In the genomic region with DNA sequence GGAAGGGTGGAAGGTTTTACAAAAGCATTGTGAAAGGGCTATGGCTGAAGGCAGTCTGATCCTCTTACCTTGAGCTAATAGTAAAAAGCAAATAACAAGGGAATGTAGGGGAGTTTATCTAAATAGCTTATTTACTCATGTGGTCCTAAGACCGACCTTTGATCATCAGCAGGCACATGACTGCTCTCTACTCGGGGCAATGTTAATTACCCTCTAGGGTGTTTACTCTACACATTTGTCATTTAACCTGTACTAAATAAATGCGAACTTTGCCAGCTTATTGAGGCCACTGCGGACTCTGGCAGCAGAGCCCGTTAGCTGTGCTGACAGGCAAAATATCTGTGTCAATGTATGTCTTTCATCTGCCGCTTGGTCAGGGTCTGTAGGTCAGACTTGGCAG, we compare ENCODE assay signal across 1 cellular context.
TF ChIP-seq lines count a peak whose summit lies in the region.

No MANE protein-coding gene starts in this region.

TF ChIP-seq in HepG2, 621 proteins besides CTCF, POLR2A, EP300 and RAD21 (continued from another document and continues in another):
- TF ChIP-seq, protein P1, sequence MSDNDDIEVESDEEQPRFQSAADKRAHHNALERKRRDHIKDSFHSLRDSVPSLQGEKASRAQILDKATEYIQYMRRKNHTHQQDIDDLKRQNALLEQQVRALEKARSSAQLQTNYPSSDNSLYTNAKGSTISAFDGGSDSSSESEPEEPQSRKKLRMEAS (IDR thresholded peaks at IDR 0.05): no peak
- TF ChIP-seq SATB2 (CRISPR knock-in tag; IDR thresholded peaks at IDR 0.05) (no peak), TCF7 (IDR thresholded peaks at IDR 0.05; ENCODE audit: low read depth) (peak; percentile 53; the same call in 1 of the 2 replicates), HOXA5 (CRISPR knock-in tag; IDR thresholded peaks at IDR 0.05) (no peak), ZKSCAN8 (CRISPR knock-in tag; IDR thresholded peaks at IDR 0.05; ENCODE audit: borderline replicate concordance) (no peak), PITX1 (CRISPR knock-in tag; IDR thresholded peaks at IDR 0.05) (no peak), ZNF546 (CRISPR knock-in tag; conservative IDR thresholded peaks at IDR 0.05) (no peak), SRSF9 (IDR thresholded peaks at IDR 0.05; ENCODE audit: borderline replicate concordance, insufficient read depth, low read depth, low read length, poor library complexity, severe bottlenecking) (no peak), ISL2 (CRISPR knock-in tag; IDR thresholded peaks at IDR 0.05) (peak; percentile 62; the same call in 1 of the 2 replicates), ZNF367 (CRISPR knock-in tag; IDR thresholded peaks at IDR 0.05; ENCODE audit: borderline replicate concordance) (no peak), TFE3 (CRISPR knock-in tag; IDR thresholded peaks at IDR 0.05) (peak; percentile 78; the same call in 1 of the 2 replicates), ZNF570 (CRISPR knock-in tag; IDR thresholded peaks at IDR 0.05; ENCODE audit: borderline replicate concordance) (no peak), NCOA5 (CRISPR knock-in tag; IDR thresholded peaks at IDR 0.05) (no peak), ZSCAN20 (CRISPR knock-in tag; IDR thresholded peaks at IDR 0.05; ENCODE audit: borderline replicate concordance) (no peak), SYNCRIP (IDR thresholded peaks at IDR 0.05; ENCODE audit: insufficient read depth, low read depth, low read length) (no peak), ZNF563 (CRISPR knock-in tag; IDR thresholded peaks at IDR 0.05) (no peak), BCL6 (CRISPR knock-in tag; IDR thresholded peaks at IDR 0.05) (0 out of 2 replicates have a peak, but pooled peaks have one; percentile 10), TOPORS (CRISPR knock-in tag; IDR thresholded peaks at IDR 0.05) (no peak), PPARG (CRISPR knock-in tag; conservative IDR thresholded peaks at IDR 0.05) (no peak), ZNF781 (CRISPR knock-in tag; IDR thresholded peaks at IDR 0.05; ENCODE audit: borderline replicate concordance, not compliant biosample characterization) (no peak), SMARCC2 (IDR thresholded peaks at IDR 0.05) (no peak), ZNF33A (CRISPR knock-in tag; IDR thresholded peaks at IDR 0.05; ENCODE audit: borderline replicate concordance) (no peak), ZNF704 (CRISPR knock-in tag; IDR thresholded peaks at IDR 0.05; ENCODE audit: borderline replicate concordance) (no peak), PHF20 (CRISPR knock-in tag; IDR thresholded peaks at IDR 0.05) (no peak), ZNF501 (CRISPR knock-in tag; IDR thresholded peaks at IDR 0.05) (no peak), MLX (CRISPR knock-in tag; IDR thresholded peaks at IDR 0.05) (no peak), MEF2D (CRISPR knock-in tag; IDR thresholded peaks at IDR 0.05) (no peak), KAT8 (CRISPR knock-in tag; IDR thresholded peaks at IDR 0.05) (no peak), NCOA2 (CRISPR knock-in tag; IDR thresholded peaks at IDR 0.05) (peak; percentile 46; the same call in 1 of the 2 replicates), ZMAT3 (CRISPR knock-in tag; conservative IDR thresholded peaks at IDR 0.05) (no peak), DNMT1 (CRISPR knock-in tag; IDR thresholded peaks at IDR 0.05) (no peak), ZNF230 (CRISPR knock-in tag; IDR thresholded peaks at IDR 0.05) (no peak), ZNF614 (CRISPR knock-in tag; IDR thresholded peaks at IDR 0.05; ENCODE audit: borderline replicate concordance) (no peak), RFX5 (IDR thresholded peaks at IDR 0.05; ENCODE audit: low read depth, low read length) (no peak), ZNF253 (CRISPR knock-in tag; IDR thresholded peaks at IDR 0.05; ENCODE audit: borderline replicate concordance) (peak; percentile 81; the same call in 1 of the 2 replicates), EZH2 (conservative IDR thresholded peaks at IDR 0.05; ENCODE audit: low read depth, low read length) (no peak), ZSCAN22 (CRISPR knock-in tag; IDR thresholded peaks at IDR 0.05) (no peak), CBFB (CRISPR knock-in tag; IDR thresholded peaks at IDR 0.05) (no peak), SETDB1 (CRISPR knock-in tag; IDR thresholded peaks at IDR 0.05; ENCODE audit: borderline replicate concordance) (peak; percentile 80; the same call in 1 of the 2 replicates), NR2F6 (IDR thresholded peaks at IDR 0.05) (peak; percentile 34), NR2F6 (CRISPR knock-in tag; IDR thresholded peaks at IDR 0.05) (no peak), ZNF337 (CRISPR knock-in tag; IDR thresholded peaks at IDR 0.05; ENCODE audit: borderline replicate concordance, low read depth) (no peak)
- TF ChIP-seq, protein P2, sequence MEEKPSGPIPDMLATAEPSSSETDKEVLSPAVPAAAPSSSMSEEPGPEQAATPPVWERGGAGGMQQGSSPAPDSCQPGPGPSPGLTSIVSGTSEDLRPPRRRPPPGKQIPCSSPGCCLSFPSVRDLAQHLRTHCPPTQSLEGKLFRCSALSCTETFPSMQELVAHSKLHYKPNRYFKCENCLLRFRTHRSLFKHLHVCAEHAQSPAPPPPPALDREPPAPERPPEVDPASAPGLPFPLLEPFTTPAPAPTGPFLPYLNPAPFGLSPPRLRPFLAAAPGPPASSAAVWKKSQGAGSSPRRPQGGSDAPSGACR (CRISPR knock-in tag; IDR thresholded peaks at IDR 0.05): no peak
- TF ChIP-seq, protein P3, sequence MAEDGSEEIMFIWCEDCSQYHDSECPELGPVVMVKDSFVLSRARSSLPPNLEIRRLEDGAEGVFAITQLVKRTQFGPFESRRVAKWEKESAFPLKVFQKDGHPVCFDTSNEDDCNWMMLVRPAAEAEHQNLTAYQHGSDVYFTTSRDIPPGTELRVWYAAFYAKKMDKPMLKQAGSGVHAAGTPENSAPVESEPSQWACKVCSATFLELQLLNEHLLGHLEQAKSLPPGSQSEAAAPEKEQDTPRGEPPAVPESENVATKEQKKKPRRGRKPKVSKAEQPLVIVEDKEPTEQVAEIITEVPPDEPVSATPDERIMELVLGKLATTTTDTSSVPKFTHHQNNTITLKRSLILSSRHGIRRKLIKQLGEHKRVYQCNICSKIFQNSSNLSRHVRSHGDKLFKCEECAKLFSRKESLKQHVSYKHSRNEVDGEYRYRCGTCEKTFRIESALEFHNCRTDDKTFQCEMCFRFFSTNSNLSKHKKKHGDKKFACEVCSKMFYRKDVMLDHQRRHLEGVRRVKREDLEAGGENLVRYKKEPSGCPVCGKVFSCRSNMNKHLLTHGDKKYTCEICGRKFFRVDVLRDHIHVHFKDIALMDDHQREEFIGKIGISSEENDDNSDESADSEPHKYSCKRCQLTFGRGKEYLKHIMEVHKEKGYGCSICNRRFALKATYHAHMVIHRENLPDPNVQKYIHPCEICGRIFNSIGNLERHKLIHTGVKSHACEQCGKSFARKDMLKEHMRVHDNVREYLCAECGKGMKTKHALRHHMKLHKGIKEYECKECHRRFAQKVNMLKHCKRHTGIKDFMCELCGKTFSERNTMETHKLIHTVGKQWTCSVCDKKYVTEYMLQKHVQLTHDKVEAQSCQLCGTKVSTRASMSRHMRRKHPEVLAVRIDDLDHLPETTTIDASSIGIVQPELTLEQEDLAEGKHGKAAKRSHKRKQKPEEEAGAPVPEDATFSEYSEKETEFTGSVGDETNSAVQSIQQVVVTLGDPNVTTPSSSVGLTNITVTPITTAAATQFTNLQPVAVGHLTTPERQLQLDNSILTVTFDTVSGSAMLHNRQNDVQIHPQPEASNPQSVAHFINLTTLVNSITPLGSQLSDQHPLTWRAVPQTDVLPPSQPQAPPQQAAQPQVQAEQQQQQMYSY (CRISPR knock-in tag; IDR thresholded peaks at IDR 0.05): no peak
- TF ChIP-seq, protein P4, sequence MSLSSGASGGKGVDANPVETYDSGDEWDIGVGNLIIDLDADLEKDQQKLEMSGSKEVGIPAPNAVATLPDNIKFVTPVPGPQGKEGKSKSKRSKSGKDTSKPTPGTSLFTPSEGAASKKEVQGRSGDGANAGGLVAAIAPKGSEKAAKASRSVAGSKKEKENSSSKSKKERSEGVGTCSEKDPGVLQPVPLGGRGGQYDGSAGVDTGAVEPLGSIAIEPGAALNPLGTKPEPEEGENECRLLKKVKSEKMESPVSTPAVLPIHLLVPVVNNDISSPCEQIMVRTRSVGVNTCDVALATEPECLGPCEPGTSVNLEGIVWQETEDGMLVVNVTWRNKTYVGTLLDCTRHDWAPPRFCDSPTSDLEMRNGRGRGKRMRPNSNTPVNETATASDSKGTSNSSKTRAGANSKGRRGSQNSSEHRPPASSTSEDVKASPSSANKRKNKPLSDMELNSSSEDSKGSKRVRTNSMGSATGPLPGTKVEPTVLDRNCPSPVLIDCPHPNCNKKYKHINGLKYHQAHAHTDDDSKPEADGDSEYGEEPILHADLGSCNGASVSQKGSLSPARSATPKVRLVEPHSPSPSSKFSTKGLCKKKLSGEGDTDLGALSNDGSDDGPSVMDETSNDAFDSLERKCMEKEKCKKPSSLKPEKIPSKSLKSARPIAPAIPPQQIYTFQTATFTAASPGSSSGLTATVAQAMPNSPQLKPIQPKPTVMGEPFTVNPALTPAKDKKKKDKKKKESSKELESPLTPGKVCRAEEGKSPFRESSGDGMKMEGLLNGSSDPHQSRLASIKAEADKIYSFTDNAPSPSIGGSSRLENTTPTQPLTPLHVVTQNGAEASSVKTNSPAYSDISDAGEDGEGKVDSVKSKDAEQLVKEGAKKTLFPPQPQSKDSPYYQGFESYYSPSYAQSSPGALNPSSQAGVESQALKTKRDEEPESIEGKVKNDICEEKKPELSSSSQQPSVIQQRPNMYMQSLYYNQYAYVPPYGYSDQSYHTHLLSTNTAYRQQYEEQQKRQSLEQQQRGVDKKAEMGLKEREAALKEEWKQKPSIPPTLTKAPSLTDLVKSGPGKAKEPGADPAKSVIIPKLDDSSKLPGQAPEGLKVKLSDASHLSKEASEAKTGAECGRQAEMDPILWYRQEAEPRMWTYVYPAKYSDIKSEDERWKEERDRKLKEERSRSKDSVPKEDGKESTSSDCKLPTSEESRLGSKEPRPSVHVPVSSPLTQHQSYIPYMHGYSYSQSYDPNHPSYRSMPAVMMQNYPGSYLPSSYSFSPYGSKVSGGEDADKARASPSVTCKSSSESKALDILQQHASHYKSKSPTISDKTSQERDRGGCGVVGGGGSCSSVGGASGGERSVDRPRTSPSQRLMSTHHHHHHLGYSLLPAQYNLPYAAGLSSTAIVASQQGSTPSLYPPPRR (CRISPR knock-in tag; IDR thresholded peaks at IDR 0.05; ENCODE audit: borderline replicate concordance): peak; percentile 75; the same call in 1 of the 2 replicates
- TF ChIP-seq, protein P5, sequence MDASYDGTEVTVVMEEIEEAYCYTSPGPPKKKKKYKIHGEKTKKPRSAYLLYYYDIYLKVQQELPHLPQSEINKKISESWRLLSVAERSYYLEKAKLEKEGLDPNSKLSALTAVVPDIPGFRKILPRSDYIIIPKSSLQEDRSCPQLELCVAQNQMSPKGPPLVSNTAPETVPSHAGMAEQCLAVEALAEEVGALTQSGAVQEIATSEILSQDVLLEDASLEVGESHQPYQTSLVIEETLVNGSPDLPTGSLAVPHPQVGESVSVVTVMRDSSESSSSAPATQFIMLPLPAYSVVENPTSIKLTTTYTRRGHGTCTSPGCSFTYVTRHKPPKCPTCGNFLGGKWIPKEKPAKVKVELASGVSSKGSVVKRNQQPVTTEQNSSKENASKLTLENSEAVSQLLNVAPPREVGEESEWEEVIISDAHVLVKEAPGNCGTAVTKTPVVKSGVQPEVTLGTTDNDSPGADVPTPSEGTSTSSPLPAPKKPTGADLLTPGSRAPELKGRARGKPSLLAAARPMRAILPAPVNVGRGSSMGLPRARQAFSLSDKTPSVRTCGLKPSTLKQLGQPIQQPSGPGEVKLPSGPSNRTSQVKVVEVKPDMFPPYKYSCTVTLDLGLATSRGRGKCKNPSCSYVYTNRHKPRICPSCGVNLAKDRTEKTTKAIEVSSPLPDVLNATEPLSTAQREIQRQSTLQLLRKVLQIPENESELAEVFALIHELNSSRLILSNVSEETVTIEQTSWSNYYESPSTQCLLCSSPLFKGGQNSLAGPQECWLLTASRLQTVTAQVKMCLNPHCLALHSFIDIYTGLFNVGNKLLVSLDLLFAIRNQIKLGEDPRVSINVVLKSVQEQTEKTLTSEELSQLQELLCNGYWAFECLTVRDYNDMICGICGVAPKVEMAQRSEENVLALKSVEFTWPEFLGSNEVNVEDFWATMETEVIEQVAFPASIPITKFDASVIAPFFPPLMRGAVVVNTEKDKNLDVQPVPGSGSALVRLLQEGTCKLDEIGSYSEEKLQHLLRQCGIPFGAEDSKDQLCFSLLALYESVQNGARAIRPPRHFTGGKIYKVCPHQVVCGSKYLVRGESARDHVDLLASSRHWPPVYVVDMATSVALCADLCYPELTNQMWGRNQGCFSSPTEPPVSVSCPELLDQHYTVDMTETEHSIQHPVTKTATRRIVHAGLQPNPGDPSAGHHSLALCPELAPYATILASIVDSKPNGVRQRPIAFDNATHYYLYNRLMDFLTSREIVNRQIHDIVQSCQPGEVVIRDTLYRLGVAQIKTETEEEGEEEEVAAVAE (CRISPR knock-in tag; IDR thresholded peaks at IDR 0.05; ENCODE audit: borderline replicate concordance): no peak
- TF ChIP-seq, protein P6, sequence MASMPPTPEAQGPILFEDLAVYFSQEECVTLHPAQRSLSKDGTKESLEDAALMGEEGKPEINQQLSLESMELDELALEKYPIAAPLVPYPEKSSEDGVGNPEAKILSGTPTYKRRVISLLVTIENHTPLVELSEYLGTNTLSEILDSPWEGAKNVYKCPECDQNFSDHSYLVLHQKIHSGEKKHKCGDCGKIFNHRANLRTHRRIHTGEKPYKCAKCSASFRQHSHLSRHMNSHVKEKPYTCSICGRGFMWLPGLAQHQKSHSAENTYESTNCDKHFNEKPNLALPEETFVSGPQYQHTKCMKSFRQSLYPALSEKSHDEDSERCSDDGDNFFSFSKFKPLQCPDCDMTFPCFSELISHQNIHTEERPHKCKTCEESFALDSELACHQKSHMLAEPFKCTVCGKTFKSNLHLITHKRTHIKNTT (CRISPR knock-in tag; IDR thresholded peaks at IDR 0.05): no peak
